In genomic region chr1:69120828-69121227, GRCh38 we compare ENCODE assay signal across 21 cellular contexts.
"Had no signal": no experiment of that assay in that cellular context is flagged by ENCODE, and none has a peak within 500 bp of the region (broad histone marks: within the 10 kb centered on the region; RNA-seq: fewer than 3 reads in every experiment).

No MANE protein-coding gene starts in this region.

- H3K4me3 ChIP-seq: dorsolateral prefrontal cortex, gastrocnemius medialis, left ventricle myocardium inferior, lower lobe of right lung, psoas muscle, sigmoid colon, skin epidermis, thyroid gland, upper lobe of left lung, uterus had no signal

- H3K4me1 ChIP-seq: gastrocnemius medialis, left ventricle myocardium inferior, lower lobe of right lung, psoas muscle, upper lobe of left lung, uterus had no signal

- DNase-seq: cortex of kidney; dorsolateral prefrontal cortex; effector CD8-positive, alpha-beta T cell; gastrocnemius medialis; glutamatergic neuron; left cardiac atrium; left ventricle myocardium inferior; lower lobe of right lung; mesenchymal stem cell; naive thymus-derived CD4-positive, alpha-beta T cell; nephron progenitor cell; psoas muscle; sigmoid colon; stimulated activated CD4-positive, alpha-beta T cell treated with anti-CD3 and anti-CD28 coated beads, Interleukin-2, amount 100 ng/mL, for 24 hours; stimulated activated naive CD4-positive, alpha-beta T cell treated with Interleukin-2 at 50 U/mL for 16 hours; thyroid gland; uterus had no signal

- H3K27me3 Mint-ChIP-seq: naive thymus-derived CD4-positive, alpha-beta T cell had no signal

- ATAC-seq: esophagus mucosa; gastrocnemius medialis; lower lobe of right lung; naive thymus-derived CD4-positive, alpha-beta T cell; psoas muscle had no signal

- H3K4me1 Mint-ChIP-seq: naive thymus-derived CD4-positive, alpha-beta T cell had no signal

- H3K27ac Mint-ChIP-seq: naive thymus-derived CD4-positive, alpha-beta T cell had no signal

- H3K36me3 ChIP-seq: gastrocnemius medialis, left ventricle myocardium inferior, lower lobe of right lung, neutrophil, sigmoid colon, thyroid gland, upper lobe of left lung, uterus had no signal

- H3K4me3 Mint-ChIP-seq: naive thymus-derived CD4-positive, alpha-beta T cell had no signal

- H3K36me3 Mint-ChIP-seq: naive thymus-derived CD4-positive, alpha-beta T cell had no signal

- H3K27ac ChIP-seq: gastrocnemius medialis, left ventricle myocardium inferior, lower lobe of right lung, neutrophil, psoas muscle, sigmoid colon, skin epidermis, thyroid gland, upper lobe of left lung, uterus had no signal

- H3K27me3 ChIP-seq: dorsolateral prefrontal cortex, gastrocnemius medialis, neutrophil, sigmoid colon, thyroid gland, upper lobe of left lung, uterus had no signal

- H3K9me3 ChIP-seq: gastrocnemius medialis, lower lobe of right lung, neutrophil, psoas muscle, thyroid gland, upper lobe of left lung, uterus had no signal
